In genomic region chr2:101779652-101780051, GRCh38 we compare ENCODE assay signal across 19 cellular contexts.
DNase-seq lines count a peak whose midpoint lies in the region; ATAC-seq lines count a peak whose summit lies in the region.
"Had no signal": no experiment of that assay in that cellular context is flagged by ENCODE, and none has a peak within 500 bp of the region (broad histone marks: within the 10 kb centered on the region; RNA-seq: fewer than 3 reads in every experiment).

No MANE protein-coding gene starts in this region.

- peak overlapping the region; percentile 55 for H3K27ac Mint-ChIP-seq in activated naive CD4-positive, alpha-beta T cell treated with anti-CD3 and anti-CD28 coated beads, Interleukin-2, amount 50 U/mL, for 24 hours
- no peak overlapping the region for H3K27ac Mint-ChIP-seq in activated naive CD8-positive, alpha-beta T cell treated with anti-CD3 and anti-CD28 coated beads, Interleukin-2, amount 50 U/mL, for 24 hours
- H3K27ac Mint-ChIP-seq in stimulated activated naive B cell treated with anti-CD40 and anti-IgM and Interleukin-4, amounts not matched to agents 10 μg/mL and 1 μg/mL and 100 μg/mL, for 72 hours = peak overlapping the region; percentile 59
- H3K27ac Mint-ChIP-seq: HFFc6 had no signal

- H3K4me1 Mint-ChIP-seq in activated naive CD4-positive, alpha-beta T cell treated with anti-CD3 and anti-CD28 coated beads, Interleukin-2, amount 50 U/mL, for 24 hours = peaks cover 86% of the 10 kb centered on the region
- peaks cover 78% of the 10 kb centered on the region for H3K4me1 Mint-ChIP-seq in activated naive CD8-positive, alpha-beta T cell treated with anti-CD3 and anti-CD28 coated beads, Interleukin-2, amount 50 U/mL, for 24 hours
- H3K4me1 Mint-ChIP-seq in stimulated activated naive B cell treated with anti-CD40 and anti-IgM and Interleukin-4, amounts not matched to agents 10 μg/mL and 1 μg/mL and 100 μg/mL, for 72 hours = peaks cover 57 to 89% of the 10 kb centered on the region in 2 donors

- DNase-seq in activated naive CD4-positive, alpha-beta T cell (lab: John Stamatoyannopoulos, UW) = no peak
- DNase-seq in activated naive CD8-positive, alpha-beta T cell treated with anti-CD3 and anti-CD28 coated beads, Interleukin-2, amount 50 U/mL, for 24 hours = no peak
- DNase-seq in stimulated activated naive B cell treated with anti-CD40 and anti-IgM and Interleukin-4, amounts not matched to agents 10 μg/mL and 1 μg/mL and 100 μg/mL, for 72 hours = no peak
- no peak for DNase-seq in globus pallidus (ENCODE audit: low spot score)
- no peak for DNase-seq in SKM-1 treated with dmso at 0.1 percent for 144 hours (lab: John Stamatoyannopoulos, UW; ENCODE audit: unreplicated experiment)
- no peak for DNase-seq in NCI-H82 (lab: John Stamatoyannopoulos, UW)
- DNase-seq: activated CD4-positive, alpha-beta T cell treated with anti-CD3 and anti-CD28 coated beads, Interleukin-2, amount 50 U/mL, for 48 hours; dermis blood vessel endothelial cell; foreskin fibroblast; HFFc6; NCI-H1694 treated with DMSO at 0.1 percent for 48 hours; NCI-H774; SHP77 treated with DMSO at 0.1 percent for 48 hours; stimulated activated CD4-positive, alpha-beta T cell treated with anti-CD3 and anti-CD28 coated beads, Interleukin-12 subunit alpha, Interleukin-12 subunit beta, amount 100 ng/mL, for 4 hours; T-helper 1 cell had no signal

- no peaks in the 10 kb centered on the region for H3K27me3 Mint-ChIP-seq in activated naive CD4-positive, alpha-beta T cell treated with anti-CD3 and anti-CD28 coated beads, Interleukin-2, amount 50 U/mL, for 24 hours
- H3K27me3 Mint-ChIP-seq in activated naive CD8-positive, alpha-beta T cell treated with anti-CD3 and anti-CD28 coated beads, Interleukin-2, amount 50 U/mL, for 24 hours = no peaks in the 10 kb centered on the region
- no peaks in the 10 kb centered on the region for H3K27me3 Mint-ChIP-seq in stimulated activated naive B cell treated with anti-CD40 and anti-IgM and Interleukin-4, amounts not matched to agents 10 μg/mL and 1 μg/mL and 100 μg/mL, for 72 hours

- H3K4me3 Mint-ChIP-seq in activated naive CD4-positive, alpha-beta T cell treated with anti-CD3 and anti-CD28 coated beads, Interleukin-2, amount 50 U/mL, for 24 hours = no peak overlapping the region
- H3K4me3 Mint-ChIP-seq in activated naive CD8-positive, alpha-beta T cell treated with anti-CD3 and anti-CD28 coated beads, Interleukin-2, amount 50 U/mL, for 24 hours = no peak overlapping the region
- no peak overlapping the region for H3K4me3 Mint-ChIP-seq in stimulated activated naive B cell treated with anti-CD40 and anti-IgM and Interleukin-4, amounts not matched to agents 10 μg/mL and 1 μg/mL and 100 μg/mL, for 72 hours
- H3K4me3 Mint-ChIP-seq: CD14-positive monocyte, HFFc6 had no signal

- peaks cover 10% of the 10 kb centered on the region for H3K36me3 Mint-ChIP-seq in activated naive CD4-positive, alpha-beta T cell treated with anti-CD3 and anti-CD28 coated beads, Interleukin-2, amount 50 U/mL, for 24 hours
- peaks cover 2% of the 10 kb centered on the region for H3K36me3 Mint-ChIP-seq in activated naive CD8-positive, alpha-beta T cell treated with anti-CD3 and anti-CD28 coated beads, Interleukin-2, amount 50 U/mL, for 24 hours (ENCODE audit: low read depth)
- peaks cover 6 to 20% of the 10 kb centered on the region in 2 donors for H3K36me3 Mint-ChIP-seq in stimulated activated naive B cell treated with anti-CD40 and anti-IgM and Interleukin-4, amounts not matched to agents 10 μg/mL and 1 μg/mL and 100 μg/mL, for 72 hours

- ATAC-seq in HG03442 (IDR thresholded peaks at IDR 0.05; ENCODE audit: unreplicated experiment) = peak; percentile 43
- ATAC-seq in activated naive CD8-positive, alpha-beta T cell treated with anti-CD3 and anti-CD28 coated beads, Interleukin-2, amount 50 U/mL, for 24 hours = peak; percentile 29
- ATAC-seq in stimulated activated naive B cell treated with anti-CD40 and anti-IgM and Interleukin-4, amounts not matched to agents 10 μg/mL and 1 μg/mL and 100 μg/mL, for 72 hours (replicated peaks) = no peak
- ATAC-seq: K562 had no signal

- H3K9me3 Mint-ChIP-seq in activated naive CD4-positive, alpha-beta T cell treated with anti-CD3 and anti-CD28 coated beads, Interleukin-2, amount 50 U/mL, for 24 hours = no peaks in the 10 kb centered on the region
- H3K9me3 Mint-ChIP-seq in activated naive CD8-positive, alpha-beta T cell treated with anti-CD3 and anti-CD28 coated beads, Interleukin-2, amount 50 U/mL, for 24 hours = no peaks in the 10 kb centered on the region
- no peaks in the 10 kb centered on the region for H3K9me3 Mint-ChIP-seq in stimulated activated naive B cell treated with anti-CD40 and anti-IgM and Interleukin-4, amounts not matched to agents 10 μg/mL and 1 μg/mL and 100 μg/mL, for 72 hours
- H3K9me3 Mint-ChIP-seq: CD14-positive monocyte, HFFc6 had no signal

Comparison
In these comparisons a context has a peak if more than half of its experiments do, and no peak if none do; other contexts are left out.
1. ATAC-seq: peak in HG03442 (single experiment) and activated naive CD8-positive, alpha-beta T cell treated with anti-CD3 and anti-CD28 coated beads, Interleukin-2, amount 50 U/mL, for 24 hours (single experiment); none in stimulated activated naive B cell treated with anti-CD40 and anti-IgM and Interleukin-4, amounts not matched to agents 10 μg/mL and 1 μg/mL and 100 μg/mL, for 72 hours (0 of 2).